Comparison of ENCODE assay signal across 1 cellular context in the genomic region with DNA sequence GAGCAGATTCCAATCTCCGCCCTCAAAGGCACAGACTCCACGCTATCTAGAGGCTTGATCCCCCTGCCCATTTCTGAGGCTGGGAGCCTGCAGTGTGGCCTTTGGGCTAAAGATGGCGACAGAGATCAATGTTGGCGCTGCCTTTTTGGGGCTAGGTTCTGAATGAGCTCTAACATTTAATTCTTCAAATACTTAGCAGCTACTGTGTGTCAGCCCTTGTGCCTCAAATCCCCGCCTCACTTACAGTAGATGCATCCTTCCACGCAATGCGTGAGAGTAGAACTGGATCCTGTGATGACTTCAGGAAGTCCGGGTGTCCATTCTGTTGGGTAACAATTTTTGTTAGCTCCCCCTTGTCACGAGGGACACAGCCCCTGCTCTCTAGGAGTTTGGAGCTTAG.
A peak's percentile ranks its signal among the peaks of the same experiment; 100 is the strongest.
TF ChIP-seq lines count a peak whose summit lies in the region.

No MANE protein-coding gene starts in this region.

TF ChIP-seq in HepG2, 621 proteins besides CTCF, POLR2A, EP300 and RAD21 (continues in another document):
- TF ChIP-seq, protein P1, sequence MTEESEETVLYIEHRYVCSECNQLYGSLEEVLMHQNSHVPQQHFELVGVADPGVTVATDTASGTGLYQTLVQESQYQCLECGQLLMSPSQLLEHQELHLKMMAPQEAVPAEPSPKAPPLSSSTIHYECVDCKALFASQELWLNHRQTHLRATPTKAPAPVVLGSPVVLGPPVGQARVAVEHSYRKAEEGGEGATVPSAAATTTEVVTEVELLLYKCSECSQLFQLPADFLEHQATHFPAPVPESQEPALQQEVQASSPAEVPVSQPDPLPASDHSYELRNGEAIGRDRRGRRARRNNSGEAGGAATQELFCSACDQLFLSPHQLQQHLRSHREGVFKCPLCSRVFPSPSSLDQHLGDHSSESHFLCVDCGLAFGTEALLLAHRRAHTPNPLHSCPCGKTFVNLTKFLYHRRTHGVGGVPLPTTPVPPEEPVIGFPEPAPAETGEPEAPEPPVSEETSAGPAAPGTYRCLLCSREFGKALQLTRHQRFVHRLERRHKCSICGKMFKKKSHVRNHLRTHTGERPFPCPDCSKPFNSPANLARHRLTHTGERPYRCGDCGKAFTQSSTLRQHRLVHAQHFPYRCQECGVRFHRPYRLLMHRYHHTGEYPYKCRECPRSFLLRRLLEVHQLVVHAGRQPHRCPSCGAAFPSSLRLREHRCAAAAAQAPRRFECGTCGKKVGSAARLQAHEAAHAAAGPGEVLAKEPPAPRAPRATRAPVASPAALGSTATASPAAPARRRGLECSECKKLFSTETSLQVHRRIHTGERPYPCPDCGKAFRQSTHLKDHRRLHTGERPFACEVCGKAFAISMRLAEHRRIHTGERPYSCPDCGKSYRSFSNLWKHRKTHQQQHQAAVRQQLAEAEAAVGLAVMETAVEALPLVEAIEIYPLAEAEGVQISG (CRISPR knock-in tag; IDR thresholded peaks at IDR 0.05) = 0 out of 2 replicates have a peak, but pooled peaks have one; percentile 30
- peak; percentile 41; the same call in 1 of the 2 replicates for TF ChIP-seq BCL6 (CRISPR knock-in tag; IDR thresholded peaks at IDR 0.05)
- TF ChIP-seq KDM4B (CRISPR knock-in tag; IDR thresholded peaks at IDR 0.05) = no peak
- 0 out of 2 replicates have a peak, but pooled peaks have one; percentile 48 for TF ChIP-seq SOX5 (CRISPR knock-in tag; IDR thresholded peaks at IDR 0.05; ENCODE audit: borderline replicate concordance)
- peak; percentile 11; the same call in 1 of the 2 replicates for TF ChIP-seq SAP130 (CRISPR knock-in tag; IDR thresholded peaks at IDR 0.05; ENCODE audit: low read depth)
- TF ChIP-seq, protein P2, sequence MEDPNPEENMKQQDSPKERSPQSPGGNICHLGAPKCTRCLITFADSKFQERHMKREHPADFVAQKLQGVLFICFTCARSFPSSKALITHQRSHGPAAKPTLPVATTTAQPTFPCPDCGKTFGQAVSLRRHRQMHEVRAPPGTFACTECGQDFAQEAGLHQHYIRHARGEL (CRISPR knock-in tag; IDR thresholded peaks at IDR 0.05) = no peak; the same call in 1 of the 2 replicates
- TF ChIP-seq PTBP1 (IDR thresholded peaks at IDR 0.05; ENCODE audit: low read depth, low read length, poor library complexity, severe bottlenecking) = no peak
- TF ChIP-seq, protein P3, sequence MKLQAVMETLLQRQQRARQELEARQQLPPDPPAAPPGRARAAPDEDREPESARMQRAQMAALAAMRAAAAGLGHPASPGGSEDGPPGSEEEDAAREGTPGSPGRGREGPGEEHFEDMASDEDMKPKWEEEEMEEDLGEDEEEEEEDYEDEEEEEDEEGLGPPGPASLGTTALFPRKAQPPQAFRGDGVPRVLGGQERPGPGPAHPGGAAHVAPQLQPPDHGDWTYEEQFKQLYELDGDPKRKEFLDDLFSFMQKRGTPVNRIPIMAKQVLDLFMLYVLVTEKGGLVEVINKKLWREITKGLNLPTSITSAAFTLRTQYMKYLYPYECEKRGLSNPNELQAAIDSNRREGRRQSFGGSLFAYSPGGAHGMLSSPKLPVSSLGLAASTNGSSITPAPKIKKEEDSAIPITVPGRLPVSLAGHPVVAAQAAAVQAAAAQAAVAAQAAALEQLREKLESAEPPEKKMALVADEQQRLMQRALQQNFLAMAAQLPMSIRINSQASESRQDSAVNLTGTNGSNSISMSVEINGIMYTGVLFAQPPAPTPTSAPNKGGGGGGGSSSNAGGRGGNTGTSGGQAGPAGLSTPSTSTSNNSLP (IDR thresholded peaks at IDR 0.05; ENCODE audit: low read depth, low read length) = peak; percentile 70; the same call in 1 of the 2 replicates
- TF ChIP-seq ZNF230 (CRISPR knock-in tag; IDR thresholded peaks at IDR 0.05) = peak; percentile 47; the same call in 1 of the 2 replicates
- TF ChIP-seq TEAD3 (CRISPR knock-in tag; optimal IDR thresholded peaks at IDR 0.05; ENCODE audit: borderline replicate concordance) = peak; percentile 28
- 0 out of 2 replicates have a peak, but pooled peaks have one; percentile 26 for TF ChIP-seq BHLHE40 (IDR thresholded peaks at IDR 0.05; ENCODE audit: low read length)
- TF ChIP-seq, protein P4, sequence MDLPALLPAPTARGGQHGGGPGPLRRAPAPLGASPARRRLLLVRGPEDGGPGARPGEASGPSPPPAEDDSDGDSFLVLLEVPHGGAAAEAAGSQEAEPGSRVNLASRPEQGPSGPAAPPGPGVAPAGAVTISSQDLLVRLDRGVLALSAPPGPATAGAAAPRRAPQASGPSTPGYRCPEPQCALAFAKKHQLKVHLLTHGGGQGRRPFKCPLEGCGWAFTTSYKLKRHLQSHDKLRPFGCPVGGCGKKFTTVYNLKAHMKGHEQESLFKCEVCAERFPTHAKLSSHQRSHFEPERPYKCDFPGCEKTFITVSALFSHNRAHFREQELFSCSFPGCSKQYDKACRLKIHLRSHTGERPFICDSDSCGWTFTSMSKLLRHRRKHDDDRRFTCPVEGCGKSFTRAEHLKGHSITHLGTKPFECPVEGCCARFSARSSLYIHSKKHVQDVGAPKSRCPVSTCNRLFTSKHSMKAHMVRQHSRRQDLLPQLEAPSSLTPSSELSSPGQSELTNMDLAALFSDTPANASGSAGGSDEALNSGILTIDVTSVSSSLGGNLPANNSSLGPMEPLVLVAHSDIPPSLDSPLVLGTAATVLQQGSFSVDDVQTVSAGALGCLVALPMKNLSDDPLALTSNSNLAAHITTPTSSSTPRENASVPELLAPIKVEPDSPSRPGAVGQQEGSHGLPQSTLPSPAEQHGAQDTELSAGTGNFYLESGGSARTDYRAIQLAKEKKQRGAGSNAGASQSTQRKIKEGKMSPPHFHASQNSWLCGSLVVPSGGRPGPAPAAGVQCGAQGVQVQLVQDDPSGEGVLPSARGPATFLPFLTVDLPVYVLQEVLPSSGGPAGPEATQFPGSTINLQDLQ (CRISPR knock-in tag; IDR thresholded peaks at IDR 0.05) = no peak
- TF ChIP-seq, protein P5, sequence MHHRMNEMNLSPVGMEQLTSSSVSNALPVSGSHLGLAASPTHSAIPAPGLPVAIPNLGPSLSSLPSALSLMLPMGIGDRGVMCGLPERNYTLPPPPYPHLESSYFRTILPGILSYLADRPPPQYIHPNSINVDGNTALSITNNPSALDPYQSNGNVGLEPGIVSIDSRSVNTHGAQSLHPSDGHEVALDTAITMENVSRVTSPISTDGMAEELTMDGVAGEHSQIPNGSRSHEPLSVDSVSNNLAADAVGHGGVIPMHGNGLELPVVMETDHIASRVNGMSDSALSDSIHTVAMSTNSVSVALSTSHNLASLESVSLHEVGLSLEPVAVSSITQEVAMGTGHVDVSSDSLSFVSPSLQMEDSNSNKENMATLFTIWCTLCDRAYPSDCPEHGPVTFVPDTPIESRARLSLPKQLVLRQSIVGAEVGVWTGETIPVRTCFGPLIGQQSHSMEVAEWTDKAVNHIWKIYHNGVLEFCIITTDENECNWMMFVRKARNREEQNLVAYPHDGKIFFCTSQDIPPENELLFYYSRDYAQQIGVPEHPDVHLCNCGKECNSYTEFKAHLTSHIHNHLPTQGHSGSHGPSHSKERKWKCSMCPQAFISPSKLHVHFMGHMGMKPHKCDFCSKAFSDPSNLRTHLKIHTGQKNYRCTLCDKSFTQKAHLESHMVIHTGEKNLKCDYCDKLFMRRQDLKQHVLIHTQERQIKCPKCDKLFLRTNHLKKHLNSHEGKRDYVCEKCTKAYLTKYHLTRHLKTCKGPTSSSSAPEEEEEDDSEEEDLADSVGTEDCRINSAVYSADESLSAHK (CRISPR knock-in tag; IDR thresholded peaks at IDR 0.05; ENCODE audit: borderline replicate concordance) = 0 out of 2 replicates have a peak, but pooled peaks have one; percentile 69
- TF ChIP-seq SALL1 (CRISPR knock-in tag; IDR thresholded peaks at IDR 0.05) = peak; percentile 63; the same call in 1 of the 2 replicates
- TF ChIP-seq REPIN1 (CRISPR knock-in tag; IDR thresholded peaks at IDR 0.05; ENCODE audit: borderline replicate concordance, low read depth) = peak; percentile 48; the same call in 1 of the 2 replicates
- TF ChIP-seq, protein P6, sequence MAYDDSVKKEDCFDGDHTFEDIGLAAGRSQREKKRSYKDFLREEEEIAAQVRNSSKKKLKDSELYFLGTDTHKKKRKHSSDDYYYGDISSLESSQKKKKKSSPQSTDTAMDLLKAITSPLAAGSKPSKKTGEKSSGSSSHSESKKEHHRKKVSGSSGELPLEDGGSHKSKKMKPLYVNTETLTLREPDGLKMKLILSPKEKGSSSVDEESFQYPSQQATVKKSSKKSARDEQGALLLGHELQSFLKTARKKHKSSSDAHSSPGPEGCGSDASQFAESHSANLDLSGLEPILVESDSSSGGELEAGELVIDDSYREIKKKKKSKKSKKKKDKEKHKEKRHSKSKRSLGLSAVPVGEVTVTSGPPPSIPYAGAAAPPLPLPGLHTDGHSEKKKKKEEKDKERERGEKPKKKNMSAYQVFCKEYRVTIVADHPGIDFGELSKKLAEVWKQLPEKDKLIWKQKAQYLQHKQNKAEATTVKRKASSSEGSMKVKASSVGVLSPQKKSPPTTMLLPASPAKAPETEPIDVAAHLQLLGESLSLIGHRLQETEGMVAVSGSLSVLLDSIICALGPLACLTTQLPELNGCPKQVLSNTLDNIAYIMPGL (CRISPR knock-in tag; IDR thresholded peaks at IDR 0.05; ENCODE audit: borderline replicate concordance in 1 of 2, low read depth in 1 of 2) = peak; percentile 57 to 72; a peak in 3 of 4 replicates
- TF ChIP-seq ZNF564 (CRISPR knock-in tag; IDR thresholded peaks at IDR 0.05) = no peak
- TF ChIP-seq, protein P7, sequence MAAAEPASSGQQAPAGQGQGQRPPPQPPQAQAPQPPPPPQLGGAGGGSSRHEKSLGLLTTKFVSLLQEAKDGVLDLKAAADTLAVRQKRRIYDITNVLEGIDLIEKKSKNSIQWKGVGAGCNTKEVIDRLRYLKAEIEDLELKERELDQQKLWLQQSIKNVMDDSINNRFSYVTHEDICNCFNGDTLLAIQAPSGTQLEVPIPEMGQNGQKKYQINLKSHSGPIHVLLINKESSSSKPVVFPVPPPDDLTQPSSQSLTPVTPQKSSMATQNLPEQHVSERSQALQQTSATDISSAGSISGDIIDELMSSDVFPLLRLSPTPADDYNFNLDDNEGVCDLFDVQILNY (CRISPR knock-in tag; conservative IDR thresholded peaks at IDR 0.05) = no peak
- TF ChIP-seq IRF2 (CRISPR knock-in tag; IDR thresholded peaks at IDR 0.05) = 0 out of 2 replicates have a peak, but pooled peaks have one; percentile 43
- TF ChIP-seq ZNF501 (CRISPR knock-in tag; IDR thresholded peaks at IDR 0.05) = peak; percentile 70
- TF ChIP-seq, protein P8, sequence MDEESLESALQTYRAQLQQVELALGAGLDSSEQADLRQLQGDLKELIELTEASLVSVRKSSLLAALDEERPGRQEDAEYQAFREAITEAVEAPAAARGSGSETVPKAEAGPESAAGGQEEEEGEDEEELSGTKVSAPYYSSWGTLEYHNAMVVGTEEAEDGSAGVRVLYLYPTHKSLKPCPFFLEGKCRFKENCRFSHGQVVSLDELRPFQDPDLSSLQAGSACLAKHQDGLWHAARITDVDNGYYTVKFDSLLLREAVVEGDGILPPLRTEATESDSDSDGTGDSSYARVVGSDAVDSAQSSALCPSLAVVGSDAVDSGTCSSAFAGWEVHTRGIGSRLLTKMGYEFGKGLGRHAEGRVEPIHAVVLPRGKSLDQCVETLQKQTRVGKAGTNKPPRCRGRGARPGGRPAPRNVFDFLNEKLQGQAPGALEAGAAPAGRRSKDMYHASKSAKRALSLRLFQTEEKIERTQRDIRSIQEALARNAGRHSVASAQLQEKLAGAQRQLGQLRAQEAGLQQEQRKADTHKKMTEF (CRISPR knock-in tag; IDR thresholded peaks at IDR 0.05) = peak; percentile 48; the same call in 1 of the 2 replicates
- TF ChIP-seq, protein P9, sequence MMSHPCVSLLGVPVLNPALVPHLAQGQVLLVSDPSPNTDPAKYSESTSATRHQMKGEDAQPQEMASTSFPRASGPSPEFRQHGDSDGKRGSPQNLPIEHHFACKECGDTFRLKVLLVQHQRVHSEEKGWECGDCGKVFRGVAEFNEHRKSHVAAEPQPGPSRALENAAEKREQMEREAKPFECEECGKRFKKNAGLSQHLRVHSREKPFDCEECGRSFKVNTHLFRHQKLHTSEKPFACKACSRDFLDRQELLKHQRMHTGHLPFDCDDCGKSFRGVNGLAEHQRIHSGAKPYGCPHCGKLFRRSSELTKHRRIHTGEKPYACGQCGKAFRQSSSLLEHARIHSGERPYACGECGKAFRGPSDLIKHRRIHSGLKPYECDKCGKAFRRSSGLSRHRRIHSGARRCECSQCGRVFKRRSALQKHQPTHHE (CRISPR knock-in tag; IDR thresholded peaks at IDR 0.05; ENCODE audit: borderline replicate concordance) = 0 out of 2 replicates have a peak, but pooled peaks have one; percentile 70
- 0 out of 2 replicates have a peak, but pooled peaks have one; percentile 19 for TF ChIP-seq ZNF567 (CRISPR knock-in tag; IDR thresholded peaks at IDR 0.05; ENCODE audit: borderline replicate concordance)
- peak; percentile 57; the same call in 1 of the 2 replicates for TF ChIP-seq ZNF605 (CRISPR knock-in tag; IDR thresholded peaks at IDR 0.05)
- TF ChIP-seq GATAD2A (CRISPR knock-in tag; IDR thresholded peaks at IDR 0.05) = 0 out of 2 replicates have a peak, but pooled peaks have one; percentile 55
- 0 out of 2 replicates have a peak, but pooled peaks have one; percentile 36 for TF ChIP-seq DNMT3B (CRISPR knock-in tag; conservative IDR thresholded peaks at IDR 0.05)
- TF ChIP-seq ZNF484 (CRISPR knock-in tag; IDR thresholded peaks at IDR 0.05; ENCODE audit: borderline replicate concordance, low read depth) = no peak
- no peak for TF ChIP-seq ZNF839 (CRISPR knock-in tag; IDR thresholded peaks at IDR 0.05; ENCODE audit: borderline replicate concordance)
- TF ChIP-seq, protein P10, sequence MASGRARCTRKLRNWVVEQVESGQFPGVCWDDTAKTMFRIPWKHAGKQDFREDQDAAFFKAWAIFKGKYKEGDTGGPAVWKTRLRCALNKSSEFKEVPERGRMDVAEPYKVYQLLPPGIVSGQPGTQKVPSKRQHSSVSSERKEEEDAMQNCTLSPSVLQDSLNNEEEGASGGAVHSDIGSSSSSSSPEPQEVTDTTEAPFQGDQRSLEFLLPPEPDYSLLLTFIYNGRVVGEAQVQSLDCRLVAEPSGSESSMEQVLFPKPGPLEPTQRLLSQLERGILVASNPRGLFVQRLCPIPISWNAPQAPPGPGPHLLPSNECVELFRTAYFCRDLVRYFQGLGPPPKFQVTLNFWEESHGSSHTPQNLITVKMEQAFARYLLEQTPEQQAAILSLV (CRISPR knock-in tag; IDR thresholded peaks at IDR 0.05; ENCODE audit: borderline replicate concordance) = peak; percentile 29; the same call in 1 of the 2 replicates
- TF ChIP-seq, protein P11, sequence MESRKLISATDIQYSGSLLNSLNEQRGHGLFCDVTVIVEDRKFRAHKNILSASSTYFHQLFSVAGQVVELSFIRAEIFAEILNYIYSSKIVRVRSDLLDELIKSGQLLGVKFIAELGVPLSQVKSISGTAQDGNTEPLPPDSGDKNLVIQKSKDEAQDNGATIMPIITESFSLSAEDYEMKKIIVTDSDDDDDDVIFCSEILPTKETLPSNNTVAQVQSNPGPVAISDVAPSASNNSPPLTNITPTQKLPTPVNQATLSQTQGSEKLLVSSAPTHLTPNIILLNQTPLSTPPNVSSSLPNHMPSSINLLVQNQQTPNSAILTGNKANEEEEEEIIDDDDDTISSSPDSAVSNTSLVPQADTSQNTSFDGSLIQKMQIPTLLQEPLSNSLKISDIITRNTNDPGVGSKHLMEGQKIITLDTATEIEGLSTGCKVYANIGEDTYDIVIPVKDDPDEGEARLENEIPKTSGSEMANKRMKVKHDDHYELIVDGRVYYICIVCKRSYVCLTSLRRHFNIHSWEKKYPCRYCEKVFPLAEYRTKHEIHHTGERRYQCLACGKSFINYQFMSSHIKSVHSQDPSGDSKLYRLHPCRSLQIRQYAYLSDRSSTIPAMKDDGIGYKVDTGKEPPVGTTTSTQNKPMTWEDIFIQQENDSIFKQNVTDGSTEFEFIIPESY (CRISPR knock-in tag; IDR thresholded peaks at IDR 0.05) = 0 out of 2 replicates have a peak, but pooled peaks have one; percentile 13
- no peak for TF ChIP-seq ZNF891 (CRISPR knock-in tag; IDR thresholded peaks at IDR 0.05)
- TF ChIP-seq TARDBP (CRISPR knock-in tag; IDR thresholded peaks at IDR 0.05) = peak; percentile 39; the same call in 1 of the 2 replicates
- TF ChIP-seq SP5 (CRISPR knock-in tag; IDR thresholded peaks at IDR 0.05; ENCODE audit: borderline replicate concordance, low read depth) = no peak
- 0 out of 2 replicates have a peak, but pooled peaks have one; percentile 35 for TF ChIP-seq TBX2 (CRISPR knock-in tag; IDR thresholded peaks at IDR 0.05; ENCODE audit: borderline replicate concordance)
- peak; percentile 69 for TF ChIP-seq PHF5A (CRISPR knock-in tag; IDR thresholded peaks at IDR 0.05; ENCODE audit: low read depth, unreplicated experiment)
